22 cellular contexts compared by ENCODE assay signal in genomic region chr1:150178543-150178942, GRCh38.
"Had no signal": no experiment of that assay in that cellular context is flagged by ENCODE, and none has a peak within 500 bp of the region (broad histone marks: within the 10 kb centered on the region; RNA-seq: fewer than 3 reads in every experiment).

No MANE protein-coding gene starts in this region.

- ATAC-seq: activated CD4-positive, CD25-positive, alpha-beta regulatory T cell treated with anti-CD3 and anti-CD28 coated beads, Interleukin-2, amount 50 U/mL, for 24 hours; activated CD8-positive, alpha-beta T cell treated with anti-CD3 and anti-CD28 coated beads, Interleukin-2, amount 10 ng/mL, durations not matched to agents 7 days and 5 days; activated naive CD8-positive, alpha-beta T cell treated with anti-CD3 and anti-CD28 coated beads, Interleukin-2, amount 50 U/mL, for 24 hours; foreskin keratinocyte had no signal

- DNase-seq: activated CD4-positive, alpha-beta T cell treated with anti-CD3 and anti-CD28 coated beads, Interleukin-2, amount 10 ng/mL, durations not matched to agents 7 days and 5 days; activated CD8-positive, alpha-beta T cell treated with anti-CD3 and anti-CD28 coated beads, Interleukin-2, amount 10 ng/mL, durations not matched to agents 7 days and 5 days; activated naive CD4-positive, alpha-beta T cell treated with anti-CD3 and anti-CD28 coated beads, Interleukin-2, amount 10 ng/mL, durations not matched to agents 7 days and 5 days; activated naive CD8-positive, alpha-beta T cell treated with anti-CD3 and anti-CD28 coated beads, Interleukin-2, amount 50 U/mL, for 24 hours; activated T-cell treated with anti-CD3 and anti-CD28 coated beads, Interleukin-2, amount 50 U/mL, for 24 hours; anterior cingulate cortex; caudate nucleus; endodermal cell; foreskin keratinocyte; glutamatergic neuron; nucleus accumbens; posterior cingulate gyrus; retina; stimulated activated CD4-positive, alpha-beta T cell treated with anti-CD3 and anti-CD28 coated beads, Interleukin-12 subunit alpha, Interleukin-12 subunit beta, amount 100 ng/mL, for 4 hours; stimulated activated CD4-positive, alpha-beta T cell treated with anti-CD3 and anti-CD28 coated beads, Interleukin-1b, Interleukin-23, amount 100 ng/mL, for 48 hours; stimulated activated CD8-positive, alpha-beta memory T cell treated with anti-CD3 and anti-CD28 coated beads, Interleukin-4, amount 100 ng/mL, for 48 hours; stimulated activated naive CD4-positive, alpha-beta T cell had no signal

- H3K27me3 ChIP-seq: foreskin keratinocyte had no signal

- H3K27ac ChIP-seq: epithelial cell of prostate, foreskin keratinocyte had no signal

- H3K27ac Mint-ChIP-seq: activated CD4-positive, alpha-beta T cell treated with anti-CD3 and anti-CD28 coated beads, Interleukin-2, amount 10 ng/mL, durations not matched to agents 7 days and 5 days; activated CD8-positive, alpha-beta T cell treated with anti-CD3 and anti-CD28 coated beads, Interleukin-2, amount 10 ng/mL, durations not matched to agents 7 days and 5 days; activated naive CD4-positive, alpha-beta T cell treated with anti-CD3 and anti-CD28 coated beads, Interleukin-2, amount 10 ng/mL, durations not matched to agents 7 days and 5 days; activated naive CD8-positive, alpha-beta T cell treated with anti-CD3 and anti-CD28 coated beads, Interleukin-2, amount 50 U/mL, for 24 hours; activated T-cell treated with anti-CD3 and anti-CD28 coated beads, Interleukin-2, amount 50 U/mL, for 24 hours; endodermal cell; mesothelial cell of epicardium; nephron had no signal

- H3K9me3 Mint-ChIP-seq: activated CD4-positive, alpha-beta T cell treated with anti-CD3 and anti-CD28 coated beads, Interleukin-2, amount 10 ng/mL, durations not matched to agents 7 days and 5 days; activated naive CD4-positive, alpha-beta T cell treated with anti-CD3 and anti-CD28 coated beads, Interleukin-2, amount 10 ng/mL, durations not matched to agents 7 days and 5 days; activated naive CD8-positive, alpha-beta T cell treated with anti-CD3 and anti-CD28 coated beads, Interleukin-2, amount 50 U/mL, for 24 hours; activated T-cell treated with anti-CD3 and anti-CD28 coated beads, Interleukin-2, amount 50 U/mL, for 24 hours; brain; endodermal cell; mesothelial cell of epicardium; nephron had no signal

- H3K4me3 Mint-ChIP-seq: activated CD4-positive, alpha-beta T cell treated with anti-CD3 and anti-CD28 coated beads, Interleukin-2, amount 10 ng/mL, durations not matched to agents 7 days and 5 days; activated CD8-positive, alpha-beta T cell treated with anti-CD3 and anti-CD28 coated beads, Interleukin-2, amount 10 ng/mL, durations not matched to agents 7 days and 5 days; activated naive CD4-positive, alpha-beta T cell treated with anti-CD3 and anti-CD28 coated beads, Interleukin-2, amount 10 ng/mL, durations not matched to agents 7 days and 5 days; activated naive CD8-positive, alpha-beta T cell treated with anti-CD3 and anti-CD28 coated beads, Interleukin-2, amount 50 U/mL, for 24 hours; activated T-cell treated with anti-CD3 and anti-CD28 coated beads, Interleukin-2, amount 50 U/mL, for 24 hours; brain; endodermal cell; mesothelial cell of epicardium; nephron had no signal

- H3K36me3 Mint-ChIP-seq: activated naive CD4-positive, alpha-beta T cell treated with anti-CD3 and anti-CD28 coated beads, Interleukin-2, amount 10 ng/mL, durations not matched to agents 7 days and 5 days; brain; mesothelial cell of epicardium had no signal

- H3K4me1 Mint-ChIP-seq: activated naive CD4-positive, alpha-beta T cell treated with anti-CD3 and anti-CD28 coated beads, Interleukin-2, amount 10 ng/mL, durations not matched to agents 7 days and 5 days; activated naive CD8-positive, alpha-beta T cell treated with anti-CD3 and anti-CD28 coated beads, Interleukin-2, amount 50 U/mL, for 24 hours; endodermal cell; nephron had no signal

- H3K27me3 Mint-ChIP-seq: activated CD4-positive, alpha-beta T cell treated with anti-CD3 and anti-CD28 coated beads, Interleukin-2, amount 10 ng/mL, durations not matched to agents 7 days and 5 days; activated naive CD8-positive, alpha-beta T cell treated with anti-CD3 and anti-CD28 coated beads, Interleukin-2, amount 50 U/mL, for 24 hours; activated T-cell treated with anti-CD3 and anti-CD28 coated beads, Interleukin-2, amount 50 U/mL, for 24 hours had no signal
